Comparison of ENCODE assay signal across 8 cellular contexts in genomic region chr12:62192486-62193250, GRCh38.
DNase-seq lines count a peak whose midpoint lies in the region; ATAC-seq, FAIRE-seq and TF ChIP-seq lines count a peak whose summit lies in the region.

No MANE protein-coding gene starts in this region.

- peaks cover 19% of the 10 kb centered on the region for H3K4me1 Mint-ChIP-seq in neural crest cell

- FAIRE-seq in G401.6 (lab: Jason Lieb, UNC) = peak; percentile 97

- H3K27me3 ChIP-seq in KMS-11 (ENCODE audit: insufficient read depth, low read depth) (no peaks in the 10 kb centered on the region), foreskin keratinocyte (peaks cover 68% of the 10 kb centered on the region), upper lobe of right lung (peaks cover 37% of the 10 kb centered on the region)

- peak; percentile 92 for TF ChIP-seq CTCF in KMS-11 (conservative IDR thresholded peaks at IDR 0.05; ENCODE audit: low read depth, low read length)
- peak; percentile 85 for TF ChIP-seq CTCF in foreskin keratinocyte (conservative IDR thresholded peaks at IDR 0.05)
- TF ChIP-seq CTCF in neural crest cell (conservative IDR thresholded peaks at IDR 0.05) = peak; percentile 88
- TF ChIP-seq CTCF in upper lobe of right lung (IDR thresholded peaks at IDR 0.05) = peak; percentile 75

- no peaks in the 10 kb centered on the region for H3K36me3 ChIP-seq in KMS-11 (ENCODE audit: insufficient read depth)
- H3K36me3 ChIP-seq in upper lobe of right lung = no peaks in the 10 kb centered on the region

- no peak overlapping the region for H3K27ac Mint-ChIP-seq in neural crest cell (ENCODE audit: unreplicated experiment)

- H3K27me3 Mint-ChIP-seq in neural crest cell (ENCODE audit: low read depth) = peaks cover 81% of the 10 kb centered on the region

- H3K4me2 ChIP-seq in KMS-11 = peak overlapping the region; percentile 61

- H3K36me3 Mint-ChIP-seq in neural crest cell (ENCODE audit: low read depth) = no peaks in the 10 kb centered on the region

- peak overlapping the region; percentile 87 for H3K4me3 Mint-ChIP-seq in neural crest cell

- peak overlapping the region; percentile 87 for H2AFZ ChIP-seq in KMS-11 (ENCODE audit: low read depth)

- H3K79me2 ChIP-seq in KMS-11 (ENCODE audit: insufficient read depth, low read depth) = no peaks in the 10 kb centered on the region

- H3K9me3 Mint-ChIP-seq in neural crest cell = no peaks in the 10 kb centered on the region

- no peaks in the 10 kb centered on the region for H3K9me3 ChIP-seq in upper lobe of right lung

- intact Hi-C loops in upper lobe of right lung (cut with DNase I) = no loop called here

- DNase-seq in GOT3 (lab: John Stamatoyannopoulos, UW) = peak; percentile 97
- peak; percentile 60 for DNase-seq in OCI-M2 (lab: John Stamatoyannopoulos, UW; ENCODE audit: unreplicated experiment)
- DNase-seq in activated effector memory CD4-positive, alpha-beta T cell treated with Interleukin-2 at 50 U/mL for 16 hours = peak; percentile 18
- DNase-seq in foreskin keratinocyte = peak; percentile 61 to 80
- peak; percentile 54 for DNase-seq in neural crest cell (ENCODE audit: low read depth, low spot score)
- peak; percentile 65 for DNase-seq in upper lobe of right lung

- H3K4me1 ChIP-seq in KMS-11 (ENCODE audit: low read depth, poor library complexity, severe bottlenecking) (peaks cover 4% of the 10 kb centered on the region), foreskin keratinocyte (no peaks in the 10 kb centered on the region), upper lobe of right lung (peaks cover 29% of the 10 kb centered on the region)

- H3K4me3 ChIP-seq in KMS-11 (IDR thresholded peaks at IDR 0.05; ENCODE audit: insufficient read depth, low read depth, low read length) (no peak overlapping the region), upper lobe of right lung (peak overlapping the region; percentile 29)

- ATAC-seq in foreskin keratinocyte (peak; percentile 78), upper lobe of right lung (peak; percentile 96)

- H4K20me1 ChIP-seq in KMS-11 (ENCODE audit: insufficient read depth) = no peaks in the 10 kb centered on the region

- H3K9ac ChIP-seq in KMS-11 = no peak overlapping the region; the same call in 1 of the 2 replicates

- H3K27ac ChIP-seq in KMS-11 = no peak overlapping the region
- no peak overlapping the region for H3K27ac ChIP-seq in foreskin keratinocyte
- no peak overlapping the region for H3K27ac ChIP-seq in upper lobe of right lung

Comparison
In these comparisons a context has a peak if more than half of its experiments do, and no peak if none do; other contexts are left out.
1. DNase-seq: peak in every context shown above with its lines; median percentile 97 in GOT3; 70 in foreskin keratinocyte; 65 in upper lobe of right lung; 60 in OCI-M2; 54 in neural crest cell; 18 in activated effector memory CD4-positive, alpha-beta T cell treated with Interleukin-2 at 50 U/mL for 16 hours.